ENCODE assay signal across 8 cellular contexts in the genomic region with DNA sequence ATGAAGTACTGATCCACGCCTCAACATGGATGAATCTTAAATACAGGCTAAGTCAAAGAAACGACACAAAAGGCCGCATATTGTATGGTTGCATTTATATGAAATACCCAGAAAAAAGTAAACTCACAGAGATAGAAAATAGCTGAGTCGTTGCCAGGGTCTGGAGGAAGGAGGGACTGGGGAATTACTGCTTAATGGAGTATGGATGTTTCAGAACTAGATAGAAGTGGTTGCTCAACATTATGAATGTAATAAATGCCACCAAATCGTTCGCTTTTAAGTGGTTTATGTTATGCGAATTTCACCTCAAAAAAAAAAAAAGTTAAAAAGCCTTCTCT. TPM values are rescaled to one million over a fixed set of nuclear protein-coding genes. Genes with fewer than 3 reads are reported as not detected.
DNase-seq lines count a peak whose midpoint lies in the region; ATAC-seq, FAIRE-seq and TF ChIP-seq lines count a peak whose summit lies in the region.

No MANE protein-coding gene starts in this region.

- H3K4me1 Mint-ChIP-seq in MCF 10A (ENCODE audit: insufficient read depth, unreplicated experiment): peaks cover 42% of the 10 kb centered on the region

- TF ChIP-seq CTCF in MCF 10A (IDR thresholded peaks at IDR 0.05; ENCODE audit: unreplicated experiment) (no peak), GM13977 (IDR thresholded peaks at IDR 0.05; ENCODE audit: extremely low read depth, insufficient read depth, missing control alignments) (no peak)

- intact Hi-C loops in MCF 10A (cut with micrococcal nuclease): loop anchor here (5.0 kb wide), 2 partner anchors 171 to 604 kb away; a partner anchor contains a TSS

- DNase-seq in ACHN (peak; percentile 19), MCF 10A (ENCODE audit: unreplicated experiment) (no peak), HTR-8/SVneo (ENCODE audit: insufficient read length, low spot score) (no peak), GM13977 (ENCODE audit: low spot score) (no peak), HUDEP-2 (lab: John Stamatoyannopoulos, UW; ENCODE audit: unreplicated experiment in 76 of 76) (no peak)

- no peak for ATAC-seq in activated CD4-positive, CD25-positive, alpha-beta regulatory T cell treated with anti-CD3 and anti-CD28 coated beads, Interleukin-2, amount 50 U/mL, for 24 hours

- no peaks in the 10 kb centered on the region for H3K9me3 ChIP-seq in HUES64 (ENCODE audit: insufficient read depth, low read depth, low read length)
- H3K9me3 ChIP-seq in muscle layer of colon (ENCODE audit: low read length): no peaks in the 10 kb centered on the region

- H3K27me3 Mint-ChIP-seq in MCF 10A (ENCODE audit: insufficient read depth, unreplicated experiment): no peaks in the 10 kb centered on the region

- no TSS peak for BruUV-seq in MCF 10A (replicated peaks; lab: Mats Ljungman, UMichigan)

- peak overlapping the region; percentile 79 for H3K4me3 ChIP-seq in HUES64 (ENCODE audit: low read length)
- H3K4me3 ChIP-seq in muscle layer of colon (ENCODE audit: low read depth in 1 of 2, low read length in 2 of 2): peak overlapping the region; percentile 44 to 72

- FAIRE-seq in HTR-8/SVneo (lab: Jason Lieb, UNC): no peak

- peak overlapping the region; percentile 82; the same call in 1 of the 2 replicates for H3K27ac ChIP-seq in HUES64 (ENCODE audit: low read depth, low read length)
- peak overlapping the region; percentile 77 for H3K27ac ChIP-seq in muscle layer of colon (ENCODE audit: low read depth, low read length)

- peak overlapping the region; percentile 97 for H3K4me3 Mint-ChIP-seq in MCF 10A (ENCODE audit: unreplicated experiment)

- H3K9me3 Mint-ChIP-seq in MCF 10A (ENCODE audit: unreplicated experiment): no peaks in the 10 kb centered on the region

- peaks cover 24% of the 10 kb centered on the region for H3K4me1 ChIP-seq in HUES64 (ENCODE audit: insufficient read depth, low read length)
- H3K4me1 ChIP-seq in muscle layer of colon (ENCODE audit: insufficient read depth, low read length): peaks cover 34% of the 10 kb centered on the region

- WGBS in HUES64: 60% methylated on average over 7 of the region's 7 CpGs

- peak overlapping the region; percentile 85 for H3K9ac ChIP-seq in HUES64 (ENCODE audit: low read depth, low read length)
- H3K9ac ChIP-seq in muscle layer of colon (ENCODE audit: low read length): peak overlapping the region; percentile 77

- H3K27me3 ChIP-seq in HUES64 (ENCODE audit: insufficient read depth, low read length): no peaks in the 10 kb centered on the region
- H3K27me3 ChIP-seq in muscle layer of colon (ENCODE audit: control insufficient read depth in 1 of 2, insufficient read depth in 2 of 2, low read length in 2 of 2): no peaks in the 10 kb centered on the region

- peak overlapping the region; percentile 98 for H3K27ac Mint-ChIP-seq in MCF 10A (ENCODE audit: low read depth, unreplicated experiment)

- peaks cover 3% of the 10 kb centered on the region; the same call in 1 of the 2 replicates for H3K36me3 ChIP-seq in HUES64 (ENCODE audit: insufficient read depth, low read length)
- H3K36me3 ChIP-seq in muscle layer of colon (ENCODE audit: insufficient read depth, low read length): no peaks in the 10 kb centered on the region

- CTCF ChIA-PET in MCF 10A (lab: Yijun Ruan, JAX): interaction anchor here (0.6 to 1.8 kb wide), 12 partner anchors 11 to 1143 kb away, joined by 3 to 6 read pairs (median 3); no protein-coding TSS in a partner anchor

- in situ Hi-C loops in ACHN (cut with HindIII; ENCODE audit: low pct_ligation_motif_present, low pct_unique_long_range_greater_than_20kb, low sequenced_read_pairs): no loop called here
- in situ Hi-C loops in GM13977 (cut with MboI; ENCODE audit: low pct_unique_long_range_greater_than_20kb, low sequenced_read_pairs, unreplicated experiment): no loop called here

- POLR2A ChIA-PET in MCF 10A (lab: Yijun Ruan, JAX): interaction anchor here (0.6 to 6.2 kb wide), 17 partner anchors 10 to 1231 kb away, joined by 3 to 143 read pairs (median 3); a partner anchor contains a TSS

- H3K36me3 Mint-ChIP-seq in MCF 10A (ENCODE audit: insufficient read depth, unreplicated experiment): peaks cover 13% of the 10 kb centered on the region

RNA-seq across cellular contexts. Expression of a gene that starts 0.8 kb away (rescaled TPM):
- 36.0 TPM for polyA plus RNA-seq in HUES64 (2013, experiment 1 of 2)
- 37.4 TPM for polyA plus RNA-seq in HUES64 (2013, experiment 2 of 2)
- total RNA-seq in MCF 10A (2022): 41.3 and 56.3 TPM in 2 replicates

RNA-seq across cellular contexts. Expression of a gene that starts 46.8 kb away (rescaled TPM):
- 34.6 TPM for polyA plus RNA-seq in HUES64 (2013, experiment 1 of 2)
- 39.4 TPM for polyA plus RNA-seq in HUES64 (2013, experiment 2 of 2)
- 0.28 and 0.56 TPM in 2 replicates for total RNA-seq in MCF 10A (2022)
